ENCODE assay signal across 10 cellular contexts in genomic region chr15:33699691-33700447, GRCh38.
DNase-seq lines count a peak whose midpoint lies in the region; ATAC-seq, FAIRE-seq and TF ChIP-seq lines count a peak whose summit lies in the region.
"Had no signal": no experiment of that assay in that cellular context is flagged by ENCODE, and none has a peak within 500 bp of the region (broad histone marks: within the 10 kb centered on the region; RNA-seq: fewer than 3 reads in every experiment).

No MANE protein-coding gene starts in this region.

- H3T11ph ChIP-seq in H9 (ENCODE audit: low read length) = no peak overlapping the region

- no peak overlapping the region for H3K4ac ChIP-seq in H9 (ENCODE audit: low read depth, low read length)

- H3K36me3 Mint-ChIP-seq in H9 (ENCODE audit: insufficient read depth in 1 of 3, low read depth in 3 of 3) (no peaks in the 10 kb centered on the region), astrocyte (ENCODE audit: low read depth, unreplicated experiment) (no peaks in the 10 kb centered on the region)
- H3K36me3 Mint-ChIP-seq: activated naive CD8-positive, alpha-beta T cell treated with anti-CD3 and anti-CD28 coated beads for 36 hours had no signal

- no peak for FAIRE-seq in astrocyte (lab: Jason Lieb, UNC)
- FAIRE-seq in kidney (lab: Jason Lieb, UNC) = no peak

- H3K23me2 ChIP-seq in H9 (ENCODE audit: insufficient read length, low read depth, low read length, poor library complexity, severe bottlenecking) = no peaks in the 10 kb centered on the region

- H4K5ac ChIP-seq in H9 (ENCODE audit: insufficient read length, low read depth, low read length) = no peak overlapping the region

- H4K91ac ChIP-seq in H9 (ENCODE audit: insufficient read length, low read depth, low read length) = no peak overlapping the region

- H2BK5ac ChIP-seq in H9 (ENCODE audit: insufficient read length, low read length) = no peak overlapping the region

- H4K8ac ChIP-seq in H9 (replicated peaks; ENCODE audit: insufficient read length, low read depth, low read length) = no peak overlapping the region

- peak; percentile 10 for DNase-seq in AG10803 (ENCODE audit: low read depth)
- no peak for DNase-seq in H9
- DNase-seq in astrocyte (ENCODE audit: low read depth) = no peak
- no peak for DNase-seq in kidney
- no peak for DNase-seq in NCI-H2029 (lab: John Stamatoyannopoulos, UW)

- H3K4me2 ChIP-seq in H9 (ENCODE audit: insufficient read depth, insufficient read length, low read length) (no peak overlapping the region), astrocyte (ENCODE audit: low read length) (no peak overlapping the region)

- H3K9ac ChIP-seq in H9 (ENCODE audit: extremely low read depth, insufficient read length, low read length) (no peak overlapping the region), astrocyte (ENCODE audit: low read length) (no peak overlapping the region), kidney (ENCODE audit: low read length in 2 of 2) (no peak overlapping the region)

- no CpG with 5 or more reads among the region's 14 CpGs for WGBS in H9 (ENCODE audit: extremely low coverage, insufficient read length, low lambda C conversion rate)

- H4K20me1 ChIP-seq in H9 (ENCODE audit: control insufficient read depth, insufficient read depth, insufficient read length) (no peaks in the 10 kb centered on the region), astrocyte (ENCODE audit: insufficient read depth, low read length) (no peaks in the 10 kb centered on the region)

- H3K27ac Mint-ChIP-seq in H9 (no peak overlapping the region), astrocyte (ENCODE audit: unreplicated experiment) (no peak overlapping the region)
- H3K27ac Mint-ChIP-seq: activated naive CD8-positive, alpha-beta T cell treated with anti-CD3 and anti-CD28 coated beads for 36 hours had no signal

- H2BK15ac ChIP-seq in H9 (ENCODE audit: low read depth, low read length) = no peak overlapping the region

- no peak overlapping the region for H2BK12ac ChIP-seq in H9 (ENCODE audit: insufficient read length, low read depth, low read length)

- H2BK120ac ChIP-seq in H9 (ENCODE audit: low read depth, low read length, poor library complexity, severe bottlenecking) = no peak overlapping the region

- H3K79me1 ChIP-seq in H9 (ENCODE audit: insufficient read depth, low read depth, low read length, poor library complexity, severe bottlenecking) = no peaks in the 10 kb centered on the region

- intact Hi-C loops in kidney (cut with DNase I) = no loop called here

- H3K4me1 ChIP-seq in H9 (ENCODE audit: insufficient read depth, low read length) (no peaks in the 10 kb centered on the region), astrocyte (ENCODE audit: insufficient read depth, low read length) (no peaks in the 10 kb centered on the region), kidney (ENCODE audit: control insufficient read depth in 1 of 2, insufficient read depth in 1 of 2, low read depth in 1 of 2, low read length in 2 of 2) (no peaks in the 10 kb centered on the region)

- H3K27me3 Mint-ChIP-seq in H9 (ENCODE audit: low read depth) (peaks cover 4% of the 10 kb centered on the region; the same call in 1 of the 2 replicates), astrocyte (ENCODE audit: low read depth, unreplicated experiment) (peaks cover 22% of the 10 kb centered on the region)

- H3K27me3 ChIP-seq in H9 (ENCODE audit: insufficient read depth, low read length) = no peaks in the 10 kb centered on the region; the same call in 1 of the 2 replicates
- peaks cover 21% of the 10 kb centered on the region for H3K27me3 ChIP-seq in astrocyte (ENCODE audit: insufficient read depth, low read length)

- TF ChIP-seq CTCF in AG10803 (conservative IDR thresholded peaks at IDR 0.05; ENCODE audit: low read length) (peak; percentile 40), H9 (conservative IDR thresholded peaks at IDR 0.05) (peak; percentile 59), astrocyte (IDR thresholded peaks at IDR 0.05; ENCODE audit: insufficient read depth, low read depth, low read length) (peak; percentile 22), kidney (IDR thresholded peaks at IDR 0.05; ENCODE audit: borderline replicate concordance, extremely low read depth, insufficient read depth) (peak; percentile 6)

- no peak overlapping the region for H2BK20ac ChIP-seq in H9 (ENCODE audit: low read depth, low read length, poor library complexity, severe bottlenecking)

- H2AFZ ChIP-seq in H9 (ENCODE audit: low read length) (no peak overlapping the region), astrocyte (ENCODE audit: low read depth, low read length) (no peak overlapping the region)

- no peak overlapping the region for H2AK5ac ChIP-seq in H9 (ENCODE audit: insufficient read length, low read length)

- no peak overlapping the region for H3K14ac ChIP-seq in H9 (ENCODE audit: insufficient read depth, low read length)

- no peak overlapping the region for H3K23ac ChIP-seq in H9 (ENCODE audit: insufficient read length, low read depth, low read length)

- H3K18ac ChIP-seq in H9 (ENCODE audit: insufficient read length, low read depth, low read length) = no peak overlapping the region

- H3K9me3 ChIP-seq in H9 (ENCODE audit: control insufficient read depth, low read depth, low read length) = no peaks in the 10 kb centered on the region
- H3K9me3 ChIP-seq in astrocyte (ENCODE audit: insufficient read depth, low read depth, low read length) = no peaks in the 10 kb centered on the region
- H3K9me3 ChIP-seq in kidney (ENCODE audit: control insufficient read depth in 1 of 2, low read length in 2 of 2) = no peaks in the 10 kb centered on the region

- ATAC-seq in HG02973 (IDR thresholded peaks at IDR 0.05; ENCODE audit: unreplicated experiment) = no peak
- no peak for ATAC-seq in GM21737 (IDR thresholded peaks at IDR 0.05; ENCODE audit: unreplicated experiment)
- ATAC-seq in HG03175 (IDR thresholded peaks at IDR 0.05; ENCODE audit: unreplicated experiment) = no peak

- no peaks in the 10 kb centered on the region for H3K36me3 ChIP-seq in astrocyte (ENCODE audit: insufficient read depth, low read length)
- H3K36me3 ChIP-seq in kidney (ENCODE audit: control insufficient read depth in 1 of 2, insufficient read depth in 2 of 2, low read length in 2 of 2) = no peaks in the 10 kb centered on the region

- H3K4me3 ChIP-seq in AG10803 (ENCODE audit: low read length) (no peak overlapping the region), astrocyte (ENCODE audit: insufficient read depth, low read depth, low read length) (no peak overlapping the region), kidney (ENCODE audit: low read length in 2 of 2) (no peak overlapping the region)
- H3K4me3 ChIP-seq: lung had no signal

- H3K4me1 Mint-ChIP-seq in H9 (peaks cover 14 to 18% of the 10 kb centered on the region in 2 experiments), astrocyte (ENCODE audit: low read depth, unreplicated experiment) (no peaks in the 10 kb centered on the region)

- H3K27ac ChIP-seq in H9 (ENCODE audit: insufficient read length, low read depth, low read length) = no peak overlapping the region
- H3K27ac ChIP-seq in astrocyte (ENCODE audit: low read depth, low read length) = no peak overlapping the region
- no peak overlapping the region for H3K27ac ChIP-seq in kidney (ENCODE audit: low read depth in 2 of 2, low read length in 2 of 2)

- H3K9me3 Mint-ChIP-seq in H9 (no peaks in the 10 kb centered on the region), astrocyte (ENCODE audit: unreplicated experiment) (no peaks in the 10 kb centered on the region)
- H3K9me3 Mint-ChIP-seq: activated naive CD8-positive, alpha-beta T cell treated with anti-CD3 and anti-CD28 coated beads for 36 hours had no signal

- H3K79me2 ChIP-seq in H9 (ENCODE audit: insufficient read depth, low read length) = no peaks in the 10 kb centered on the region
- H3K79me2 ChIP-seq in astrocyte (ENCODE audit: insufficient read depth, low read length) = no peaks in the 10 kb centered on the region

- H3K56ac ChIP-seq in H9 (ENCODE audit: insufficient read length, low read depth, low read length) = no peak overlapping the region

- H3K4me3 Mint-ChIP-seq in H9 (no peak overlapping the region), astrocyte (ENCODE audit: unreplicated experiment) (no peak overlapping the region)
- H3K4me3 Mint-ChIP-seq: activated naive CD8-positive, alpha-beta T cell treated with anti-CD3 and anti-CD28 coated beads for 36 hours had no signal

Comparison
In these comparisons a context has a peak if more than half of its experiments do, and no peak if none do; other contexts are left out.
1. CTCF ChIP-seq: peak in every context shown above with its lines; median percentile 59 in H9; 40 in AG10803; 22 in astrocyte; 6 in kidney.